ENCODE assay signal across 1 cellular context in the genomic region with DNA sequence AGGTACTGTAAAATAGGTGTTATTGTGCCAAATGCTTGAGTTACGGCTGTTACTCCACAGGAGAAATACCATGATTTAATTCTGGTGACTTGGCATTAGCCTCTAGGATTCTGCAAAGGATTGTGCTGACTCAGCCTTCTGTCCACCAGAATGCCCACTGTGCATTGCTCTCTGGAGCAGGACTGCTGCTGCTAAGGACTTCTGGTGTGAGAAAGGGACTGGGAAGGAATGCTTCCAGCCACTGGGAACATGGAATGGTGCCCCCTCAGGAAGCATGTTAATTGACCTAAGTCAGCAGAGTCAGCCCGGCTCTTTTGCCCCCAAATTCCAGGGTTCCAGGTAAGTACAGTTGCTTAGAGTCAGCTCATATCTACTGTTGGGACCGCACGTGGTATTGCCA.
TF ChIP-seq lines count a peak whose summit lies in the region.

No MANE protein-coding gene starts in this region.

TF ChIP-seq in WTC11, 78 proteins besides CTCF, POLR2A, EP300 and RAD21 (continued from another document):
- TF ChIP-seq, protein P1, sequence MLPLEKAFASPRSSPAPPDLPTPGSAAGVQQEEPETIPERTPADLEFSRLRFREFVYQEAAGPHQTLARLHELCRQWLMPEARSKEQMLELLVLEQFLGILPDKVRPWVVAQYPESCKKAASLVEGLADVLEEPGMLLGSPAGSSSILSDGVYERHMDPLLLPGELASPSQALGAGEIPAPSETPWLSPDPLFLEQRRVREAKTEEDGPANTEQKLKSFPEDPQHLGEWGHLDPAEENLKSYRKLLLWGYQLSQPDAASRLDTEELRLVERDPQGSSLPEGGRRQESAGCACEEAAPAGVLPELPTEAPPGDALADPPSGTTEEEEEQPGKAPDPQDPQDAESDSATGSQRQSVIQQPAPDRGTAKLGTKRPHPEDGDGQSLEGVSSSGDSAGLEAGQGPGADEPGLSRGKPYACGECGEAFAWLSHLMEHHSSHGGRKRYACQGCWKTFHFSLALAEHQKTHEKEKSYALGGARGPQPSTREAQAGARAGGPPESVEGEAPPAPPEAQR (CRISPR knock-in tag; IDR thresholded peaks at IDR 0.05) = no peak
- TF ChIP-seq, protein P2, sequence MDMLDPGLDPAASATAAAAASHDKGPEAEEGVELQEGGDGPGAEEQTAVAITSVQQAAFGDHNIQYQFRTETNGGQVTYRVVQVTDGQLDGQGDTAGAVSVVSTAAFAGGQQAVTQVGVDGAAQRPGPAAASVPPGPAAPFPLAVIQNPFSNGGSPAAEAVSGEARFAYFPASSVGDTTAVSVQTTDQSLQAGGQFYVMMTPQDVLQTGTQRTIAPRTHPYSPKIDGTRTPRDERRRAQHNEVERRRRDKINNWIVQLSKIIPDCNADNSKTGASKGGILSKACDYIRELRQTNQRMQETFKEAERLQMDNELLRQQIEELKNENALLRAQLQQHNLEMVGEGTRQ (CRISPR knock-in tag; IDR thresholded peaks at IDR 0.05) = no peak
- TF ChIP-seq RELA (CRISPR knock-in tag; IDR thresholded peaks at IDR 0.05; ENCODE audit: borderline replicate concordance) (no peak), EMX1 (CRISPR knock-in tag; IDR thresholded peaks at IDR 0.05) (no peak), ZNF671 (CRISPR knock-in tag; IDR thresholded peaks at IDR 0.05) (no peak), KAT7 (CRISPR knock-in tag; IDR thresholded peaks at IDR 0.05; ENCODE audit: borderline replicate concordance) (no peak)
- TF ChIP-seq, protein P3, sequence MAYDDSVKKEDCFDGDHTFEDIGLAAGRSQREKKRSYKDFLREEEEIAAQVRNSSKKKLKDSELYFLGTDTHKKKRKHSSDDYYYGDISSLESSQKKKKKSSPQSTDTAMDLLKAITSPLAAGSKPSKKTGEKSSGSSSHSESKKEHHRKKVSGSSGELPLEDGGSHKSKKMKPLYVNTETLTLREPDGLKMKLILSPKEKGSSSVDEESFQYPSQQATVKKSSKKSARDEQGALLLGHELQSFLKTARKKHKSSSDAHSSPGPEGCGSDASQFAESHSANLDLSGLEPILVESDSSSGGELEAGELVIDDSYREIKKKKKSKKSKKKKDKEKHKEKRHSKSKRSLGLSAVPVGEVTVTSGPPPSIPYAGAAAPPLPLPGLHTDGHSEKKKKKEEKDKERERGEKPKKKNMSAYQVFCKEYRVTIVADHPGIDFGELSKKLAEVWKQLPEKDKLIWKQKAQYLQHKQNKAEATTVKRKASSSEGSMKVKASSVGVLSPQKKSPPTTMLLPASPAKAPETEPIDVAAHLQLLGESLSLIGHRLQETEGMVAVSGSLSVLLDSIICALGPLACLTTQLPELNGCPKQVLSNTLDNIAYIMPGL (CRISPR knock-in tag; IDR thresholded peaks at IDR 0.05) = no peak
- TF ChIP-seq, protein P4, sequence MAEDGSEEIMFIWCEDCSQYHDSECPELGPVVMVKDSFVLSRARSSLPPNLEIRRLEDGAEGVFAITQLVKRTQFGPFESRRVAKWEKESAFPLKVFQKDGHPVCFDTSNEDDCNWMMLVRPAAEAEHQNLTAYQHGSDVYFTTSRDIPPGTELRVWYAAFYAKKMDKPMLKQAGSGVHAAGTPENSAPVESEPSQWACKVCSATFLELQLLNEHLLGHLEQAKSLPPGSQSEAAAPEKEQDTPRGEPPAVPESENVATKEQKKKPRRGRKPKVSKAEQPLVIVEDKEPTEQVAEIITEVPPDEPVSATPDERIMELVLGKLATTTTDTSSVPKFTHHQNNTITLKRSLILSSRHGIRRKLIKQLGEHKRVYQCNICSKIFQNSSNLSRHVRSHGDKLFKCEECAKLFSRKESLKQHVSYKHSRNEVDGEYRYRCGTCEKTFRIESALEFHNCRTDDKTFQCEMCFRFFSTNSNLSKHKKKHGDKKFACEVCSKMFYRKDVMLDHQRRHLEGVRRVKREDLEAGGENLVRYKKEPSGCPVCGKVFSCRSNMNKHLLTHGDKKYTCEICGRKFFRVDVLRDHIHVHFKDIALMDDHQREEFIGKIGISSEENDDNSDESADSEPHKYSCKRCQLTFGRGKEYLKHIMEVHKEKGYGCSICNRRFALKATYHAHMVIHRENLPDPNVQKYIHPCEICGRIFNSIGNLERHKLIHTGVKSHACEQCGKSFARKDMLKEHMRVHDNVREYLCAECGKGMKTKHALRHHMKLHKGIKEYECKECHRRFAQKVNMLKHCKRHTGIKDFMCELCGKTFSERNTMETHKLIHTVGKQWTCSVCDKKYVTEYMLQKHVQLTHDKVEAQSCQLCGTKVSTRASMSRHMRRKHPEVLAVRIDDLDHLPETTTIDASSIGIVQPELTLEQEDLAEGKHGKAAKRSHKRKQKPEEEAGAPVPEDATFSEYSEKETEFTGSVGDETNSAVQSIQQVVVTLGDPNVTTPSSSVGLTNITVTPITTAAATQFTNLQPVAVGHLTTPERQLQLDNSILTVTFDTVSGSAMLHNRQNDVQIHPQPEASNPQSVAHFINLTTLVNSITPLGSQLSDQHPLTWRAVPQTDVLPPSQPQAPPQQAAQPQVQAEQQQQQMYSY (CRISPR knock-in tag; IDR thresholded peaks at IDR 0.05) = no peak
